8 cellular contexts compared by ENCODE assay signal in genomic region chr17:45440161-45440859, GRCh38. TPM values are rescaled to one million over a fixed set of nuclear protein-coding genes. Genes with fewer than 3 reads are reported as not detected.
DNase-seq lines count a peak whose midpoint lies in the region; ATAC-seq, FAIRE-seq and TF ChIP-seq lines count a peak whose summit lies in the region.

No MANE protein-coding gene starts in this region.

- no peaks in the 10 kb centered on the region for H4K20me1 ChIP-seq in HCT116 (ENCODE audit: insufficient read depth)

- H3K9me3 ChIP-seq in A549 (no peaks in the 10 kb centered on the region), HCT116 (ENCODE audit: control insufficient read depth in 1 of 2, insufficient read depth in 1 of 2, low read depth in 1 of 2, low read length in 2 of 2) (no peaks in the 10 kb centered on the region), kidney (ENCODE audit: control insufficient read depth in 1 of 2, low read length in 2 of 2) (no peaks in the 10 kb centered on the region), heart right ventricle (no peaks in the 10 kb centered on the region)

- 40% methylated on average over 10 of the region's 10 CpGs for WGBS in A549 (ENCODE audit: missing lambda C conversion rate)
- 75 to 80% methylated on average over 10 of the region's 10 CpGs for WGBS in heart right ventricle, 2 donors

- TF ChIP-seq POLR2A in A549 (IDR thresholded peaks at IDR 0.05; ENCODE audit: low read length) (no peak), HCT116 (IDR thresholded peaks at IDR 0.05; ENCODE audit: borderline replicate concordance, extremely low read depth, insufficient read depth, insufficient read length) (no peak)

- no peak overlapping the region for H3K27ac Mint-ChIP-seq in natural killer cell treated with Interleukin-12 subunit alpha and Interleukin-12 subunit beta and Interleukin-15 and Interleukin-18, amount 100 ng/mL, for 72 hours

- H2AFZ ChIP-seq in HCT116 (ENCODE audit: low read depth, low read length, poor library complexity, severe bottlenecking): no peak overlapping the region

- peak; percentile 13 for FAIRE-seq in A549 (lab: Jason Lieb, UNC)
- no peak for FAIRE-seq in kidney (lab: Jason Lieb, UNC)

- H3K27ac ChIP-seq in A549 (peak overlapping the region in 1 of 2 experiments; percentile 2; a peak in 2 of 6 replicates), HCT116 (ENCODE audit: low read depth, low read length) (no peak overlapping the region), RWPE1 (peak overlapping the region; percentile 89), kidney (ENCODE audit: low read depth in 2 of 2, low read length in 2 of 2) (no peak overlapping the region), heart right ventricle (no peak overlapping the region)

- RAD21 ChIA-PET in HCT116 (lab: Charles Lee; ENCODE audit: low non-redundant PET in 1 of 2, low total read pairs in 2 of 2, uncharacterized antibody in 2 of 2, unreplicated experiment in 2 of 2): no interaction called here

- TF ChIP-seq CTCF in A549 (IDR thresholded peaks at IDR 0.05): no peak
- TF ChIP-seq CTCF in HCT116 (IDR thresholded peaks at IDR 0.05 in 2 of 3, conservative IDR thresholded peaks at IDR 0.05 in 1 of 3; ENCODE audit: borderline replicate concordance in 1 of 3, insufficient read depth in 1 of 3, low read depth in 2 of 3, low read length in 2 of 3): no peak
- TF ChIP-seq CTCF in RWPE1 (conservative IDR thresholded peaks at IDR 0.05; ENCODE audit: low read depth): no peak
- TF ChIP-seq CTCF in kidney (IDR thresholded peaks at IDR 0.05; ENCODE audit: borderline replicate concordance, extremely low read depth, insufficient read depth): no peak
- no peak for TF ChIP-seq CTCF in heart right ventricle (IDR thresholded peaks at IDR 0.05)

- peaks cover 5% of the 10 kb centered on the region for H3K36me3 Mint-ChIP-seq in natural killer cell treated with Interleukin-12 subunit alpha and Interleukin-12 subunit beta and Interleukin-15 and Interleukin-18, amount 100 ng/mL, for 72 hours

- no peak for TF ChIP-seq RAD21 in A549 (conservative IDR thresholded peaks at IDR 0.05 in 1 of 2, IDR thresholded peaks at IDR 0.05 in 1 of 2)
- no peak for TF ChIP-seq RAD21 in HCT116 (IDR thresholded peaks at IDR 0.05; ENCODE audit: low read depth)

- H3K4me1 Mint-ChIP-seq in natural killer cell treated with Interleukin-12 subunit alpha and Interleukin-12 subunit beta and Interleukin-15 and Interleukin-18, amount 100 ng/mL, for 72 hours (ENCODE audit: low read depth in 2 of 2): peaks cover 5 to 8% of the 10 kb centered on the region in 2 donors

- H3K9ac ChIP-seq in HCT116 (ENCODE audit: low read length) (no peak overlapping the region), kidney (ENCODE audit: low read length in 2 of 2) (no peak overlapping the region)

- POLR2A ChIA-PET in A549 (lab: Yijun Ruan, JAX): no interaction called here
- POLR2A ChIA-PET in HCT116 (lab: Charles Lee): no interaction called here
- POLR2A ChIA-PET in RWPE1 (lab: Yijun Ruan, JAX; ENCODE audit: low non-redundant PET): no interaction called here

- no peaks in the 10 kb centered on the region for H3K9me3 Mint-ChIP-seq in natural killer cell treated with Interleukin-12 subunit alpha and Interleukin-12 subunit beta and Interleukin-15 and Interleukin-18, amount 100 ng/mL, for 72 hours

- no peaks in the 10 kb centered on the region for H3K79me2 ChIP-seq in HCT116 (ENCODE audit: insufficient read depth, low read length)

- no peak for TF ChIP-seq EP300 in A549 (IDR thresholded peaks at IDR 0.05)

- no TSS peak for BruUV-seq in HCT116 (replicated peaks; lab: Mats Ljungman, UMichigan)

- ATAC-seq in A549 (peak in 1 of 2 experiments; percentile 24; a peak in 3 of 6 replicates), HCT116 (peak; percentile 16; the same call in 1 of the 2 replicates), GM21737 (IDR thresholded peaks at IDR 0.05; ENCODE audit: unreplicated experiment) (no peak), heart right ventricle (no peak)
- ATAC-seq in natural killer cell treated with Interleukin-12 subunit alpha and Interleukin-12 subunit beta and Interleukin-15 and Interleukin-18, amount 100 ng/mL, for 72 hours: no peak

- CTCF ChIA-PET in A549 (lab: Yijun Ruan, JAX): interaction anchor here (1.9 to 6.9 kb wide), 2 partner anchors 14 to 153 kb away, joined by 7 to 53 read pairs; no protein-coding TSS in a partner anchor
- CTCF ChIA-PET in HCT116 (lab: Charles Lee): no interaction called here
- CTCF ChIA-PET in RWPE1 (lab: Yijun Ruan, JAX): interaction anchor here (0.6 kb wide), 1 partner anchor 221 kb away, joined by 3 read pairs; no protein-coding TSS in a partner anchor

- H3K4me1 ChIP-seq in A549 (peaks cover 23% of the 10 kb centered on the region), HCT116 (ENCODE audit: control insufficient read depth in 1 of 2, insufficient read depth in 2 of 2, low read length in 2 of 2) (peaks cover 19 to 28% of the 10 kb centered on the region in 2 experiments; a peak in 3 of 4 replicates), kidney (ENCODE audit: control insufficient read depth in 1 of 2, insufficient read depth in 1 of 2, low read depth in 1 of 2, low read length in 2 of 2) (no peaks in the 10 kb centered on the region), heart right ventricle (peaks cover 0 to 12% (median under 1%) of the 10 kb centered on the region in 9 donors)

- DNase-seq in A549 (ENCODE audit: low read depth in 1 of 2, low spot score in 1 of 2): peak in 1 of 2 experiments; percentile 59
- no peak for DNase-seq in HCT116 (ENCODE audit: low read depth, low spot score)
- peak; percentile 57 for DNase-seq in RWPE1 (ENCODE audit: low spot score)
- DNase-seq in kidney: peak; percentile 34
- DNase-seq in AG20443 (ENCODE audit: low spot score): no peak
- no peak for DNase-seq in heart right ventricle
- DNase-seq in natural killer cell treated with Interleukin-12 subunit alpha and Interleukin-12 subunit beta and Interleukin-15 and Interleukin-18, amount 100 ng/mL, for 72 hours (ENCODE audit: low spot score): no peak

- 0 out of 4 replicates have a peak, but pooled peaks cover 0 to 4% of the 10 kb centered on the region in 2 experiments for H3K36me3 ChIP-seq in HCT116 (ENCODE audit: control insufficient read depth in 1 of 2, insufficient read depth in 2 of 2, low read length in 2 of 2)
- peaks cover 6 to 8% of the 10 kb centered on the region in 2 donors for H3K36me3 ChIP-seq in kidney (ENCODE audit: control insufficient read depth in 1 of 2, insufficient read depth in 2 of 2, low read length in 2 of 2)
- H3K36me3 ChIP-seq in heart right ventricle: peaks cover 0 to 71% (median 22%) of the 10 kb centered on the region in 9 donors

- H3K27me3 Mint-ChIP-seq in natural killer cell treated with Interleukin-12 subunit alpha and Interleukin-12 subunit beta and Interleukin-15 and Interleukin-18, amount 100 ng/mL, for 72 hours: no peaks in the 10 kb centered on the region

- no peaks in the 10 kb centered on the region for H3K9me2 ChIP-seq in HCT116 (ENCODE audit: insufficient read depth)

- H3K4me2 ChIP-seq in A549 (peak overlapping the region; percentile 30; the same call in 1 of the 3 replicates), HCT116 (ENCODE audit: low read length) (no peak overlapping the region)

- H3K27me3 ChIP-seq in HCT116 (ENCODE audit: insufficient read depth, low read length) (no peaks in the 10 kb centered on the region), heart right ventricle (no peaks in the 10 kb centered on the region)

- intact Hi-C loops in HCT116 (cut with micrococcal nuclease) (no loop called here), kidney (cut with DNase I) (no loop called here), heart right ventricle (cut with DNase I) (no loop called here)

- H3K4me3 ChIP-seq in A549: no peak overlapping the region
- no peak overlapping the region for H3K4me3 ChIP-seq in HCT116 (replicated peaks in 1 of 2; ENCODE audit: low read depth in 1 of 2, low read length in 2 of 2)
- H3K4me3 ChIP-seq in kidney (ENCODE audit: low read length in 2 of 2): no peak overlapping the region
- H3K4me3 ChIP-seq in heart right ventricle: no peak overlapping the region

- H3K4me3 Mint-ChIP-seq in natural killer cell treated with Interleukin-12 subunit alpha and Interleukin-12 subunit beta and Interleukin-15 and Interleukin-18, amount 100 ng/mL, for 72 hours: no peak overlapping the region

TF ChIP-seq in A549, 52 proteins besides CTCF, POLR2A, EP300 and RAD21 (continues in another document):
- TF ChIP-seq, protein P1, sequence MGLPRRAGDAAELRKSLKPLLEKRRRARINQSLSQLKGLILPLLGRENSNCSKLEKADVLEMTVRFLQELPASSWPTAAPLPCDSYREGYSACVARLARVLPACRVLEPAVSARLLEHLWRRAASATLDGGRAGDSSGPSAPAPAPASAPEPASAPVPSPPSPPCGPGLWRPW (IDR thresholded peaks at IDR 0.05): no peak

RNA-seq across cellular contexts. Expression of gene ARHGAP27, which starts 7.6 kb away (rescaled TPM):
- 7.7 and 10.0 TPM in 2 replicates for polyA plus RNA-seq in A549 (2011; rRNA removed)
- 21.4 and 21.7 TPM in 2 replicates for polyA plus RNA-seq in A549 (2012; cell fraction: cytosol; rRNA removed)
- 75.5 and 149 TPM in 2 replicates for polyA plus RNA-seq in A549 (2012; cell fraction: nucleus; rRNA removed)
- polyA plus RNA-seq in A549 (2017; fragmentation: RNase III; extraction: RNeasy Plus Mini Kit Qiagen cat#74134 plus additional on column Dnase treatment): 15.2 to 16.4 TPM (median 15.7 TPM) in 3 replicates
- 13.2 and 14.6 TPM in 2 replicates for polyA minus RNA-seq in A549 (2011; rRNA and poly(A)+ RNA removed)
- 46.7 TPM for total RNA-seq in HCT116 (2021; ENCODE audit: unreplicated experiment)
- 32.4 and 34.4 TPM in 2 replicates for polyA plus RNA-seq in HCT116 (2012)
- total RNA-seq in kidney: 57.2 TPM
- polyA plus RNA-seq in kidney (ENCODE audit: insufficient read depth, low read depth, low replicate concordance): 13.3 TPM
- 10 to 100 TPM; 15.2 to 46.9 (median 25.3) TPM for total RNA-seq in heart right ventricle
- polyA plus RNA-seq in heart right ventricle: 10 to 100 TPM; 17.9 to 65.8 TPM
- total RNA-seq in natural killer cell treated with Interleukin-12 subunit alpha and Interleukin-12 subunit beta and Interleukin-15 and Interleukin-18, amount 100 ng/mL, for 72 hours: 100 to 1,000 TPM in 1 of 2 donors, 10 to 100 TPM in 1; 79.1 to 102 TPM

RNA-seq across cellular contexts. Expression of gene PLEKHM1, which starts 50.2 kb away (rescaled TPM):
- 14.8 and 17.9 TPM in 2 replicates for polyA plus RNA-seq in A549 (2011; rRNA removed)
- polyA plus RNA-seq in A549 (2012; cell fraction: cytosol; rRNA removed): 14.2 and 15.5 TPM in 2 replicates
- polyA plus RNA-seq in A549 (2012; cell fraction: nucleus; rRNA removed): 22.9 and 34.1 TPM in 2 replicates
- 10.7 to 13.4 TPM (median 13.2 TPM) in 3 replicates for polyA plus RNA-seq in A549 (2017; fragmentation: RNase III; extraction: RNeasy Plus Mini Kit Qiagen cat#74134 plus additional on column Dnase treatment)
- 67.3 and 71.0 TPM in 2 replicates for polyA minus RNA-seq in A549 (2011; rRNA and poly(A)+ RNA removed)
- total RNA-seq in HCT116 (2021; ENCODE audit: unreplicated experiment): 32.8 TPM
- polyA plus RNA-seq in HCT116 (2012): 14.3 and 14.6 TPM in 2 replicates
- total RNA-seq in kidney: 46.6 TPM
- polyA plus RNA-seq in kidney (ENCODE audit: insufficient read depth, low read depth, low replicate concordance): 13.3 TPM
- 10 to 100 TPM; 22.5 to 46.9 (median 25.8) TPM for total RNA-seq in heart right ventricle
- polyA plus RNA-seq in heart right ventricle: 10 to 100 TPM in 1 of 2 donors, 1 to 10 TPM in 1; 9.9 to 14.8 TPM
- total RNA-seq in natural killer cell treated with Interleukin-12 subunit alpha and Interleukin-12 subunit beta and Interleukin-15 and Interleukin-18, amount 100 ng/mL, for 72 hours: 10 to 100 TPM; 63.1 to 68.1 TPM

Comparison
In these comparisons a context has a peak if more than half of its experiments do, and no peak if none do; other contexts are left out.
1. DNase-seq: peak in RWPE1 (single experiment) and kidney (single experiment); none in HCT116 (single experiment), AG20443 (single experiment), heart right ventricle (0 of 2) and natural killer cell treated with Interleukin-12 subunit alpha and Interleukin-12 subunit beta and Interleukin-15 and Interleukin-18, amount 100 ng/mL, for 72 hours (single experiment).